Comparison of ENCODE assay signal across 22 cellular contexts in the genomic region with DNA sequence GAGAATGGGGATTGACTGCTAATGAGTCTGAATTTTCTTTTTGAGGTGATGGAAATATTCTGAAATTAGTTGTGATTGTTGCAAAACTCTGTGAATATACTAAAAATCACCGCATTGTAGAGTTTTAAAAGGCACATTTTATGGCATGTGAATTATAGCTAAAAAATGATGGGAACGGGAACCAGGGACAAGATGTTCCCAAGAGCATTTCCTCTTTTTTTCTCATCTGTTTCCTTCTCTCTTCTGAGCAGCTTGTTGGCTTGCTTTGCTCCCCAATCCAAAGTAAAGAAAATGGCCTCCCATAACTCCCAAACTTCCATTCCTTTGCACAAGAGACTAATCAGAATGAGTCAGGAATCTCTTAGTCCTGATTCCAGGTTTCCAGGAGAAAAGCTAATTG.
"Had no signal": no experiment of that assay in that cellular context is flagged by ENCODE, and none has a peak within 500 bp of the region (broad histone marks: within the 10 kb centered on the region; RNA-seq: fewer than 3 reads in every experiment).

No MANE protein-coding gene starts in this region.

- DNase-seq: colonic mucosa; effector CD8-positive, alpha-beta T cell; endodermal cell; foreskin fibroblast; gastrocnemius medialis; head of caudate nucleus; kidney; left lung; lower lobe of right lung; natural killer cell; occipital lobe; pancreas; sigmoid colon; spleen; stimulated activated CD4-positive, alpha-beta T cell treated with anti-CD3 and anti-CD28 coated beads, Interleukin-4, amount 100 ng/mL, for 4 hours; transverse colon; upper lobe of right lung had no signal

- ATAC-seq: esophagus mucosa; left lung; lower lobe of right lung; natural killer cell; pancreas; stimulated activated memory B cell treated with anti-CD40 and anti-IgM and Interleukin-4, amounts not matched to agents 10 μg/mL and 1 μg/mL and 100 μg/mL, for 72 hours; upper lobe of right lung had no signal

- H3K4me3 ChIP-seq: colonic mucosa, gastrocnemius medialis, left lung, lower lobe of right lung, pancreas, sigmoid colon, skin epidermis, spleen, transverse colon, upper lobe of right lung, vagina had no signal

- H3K9me3 ChIP-seq: colonic mucosa, gastrocnemius medialis, left lung, lower lobe of right lung, pancreas, sigmoid colon, spleen, transverse colon, upper lobe of right lung, vagina had no signal

- H3K4me1 ChIP-seq: colonic mucosa, left lung, lower lobe of right lung, pancreas, sigmoid colon, spleen, transverse colon, upper lobe of right lung, vagina had no signal

- H3K27me3 ChIP-seq: colonic mucosa, gastrocnemius medialis, left lung, pancreas, sigmoid colon, spleen, transverse colon, upper lobe of right lung, vagina had no signal

- H3K27ac ChIP-seq: colonic mucosa, epithelial cell of prostate, left lung, lower lobe of right lung, pancreas, skin epidermis, transverse colon, upper lobe of right lung, vagina had no signal

- H3K36me3 ChIP-seq: colonic mucosa, gastrocnemius medialis, left lung, lower lobe of right lung, pancreas, sigmoid colon, spleen, transverse colon, upper lobe of right lung, vagina had no signal
